8 cellular contexts compared by ENCODE assay signal in genomic region chr15:68559342-68560310, GRCh38. TPM values are rescaled to one million over a fixed set of nuclear protein-coding genes. Genes with fewer than 3 reads are reported as not detected.
DNase-seq lines count a peak whose midpoint lies in the region; ATAC-seq and TF ChIP-seq lines count a peak whose summit lies in the region.

No MANE protein-coding gene starts in this region.

- H3K27ac ChIP-seq in right lobe of liver: no peak overlapping the region

- no peak for TF ChIP-seq POLR2A in right lobe of liver (IDR thresholded peaks at IDR 0.05)

- H3K9me3 ChIP-seq in right lobe of liver: no peaks in the 10 kb centered on the region

- peak; percentile 90 to 98 (median 96) for TF ChIP-seq CTCF in right lobe of liver (IDR thresholded peaks at IDR 0.05)

- H3K27me3 ChIP-seq in right lobe of liver: no peaks in the 10 kb centered on the region

- ATAC-seq in HG02678 (IDR thresholded peaks at IDR 0.05; ENCODE audit: unreplicated experiment) (peak; percentile 48), right lobe of liver (peak; percentile 95 to 98 (median 98)), GM19324 (IDR thresholded peaks at IDR 0.05; ENCODE audit: low FRiP score, unreplicated experiment) (no peak)

- intact Hi-C loops in right lobe of liver (cut with DNase I): loop anchor here in 1 of 2 donors (5.0 kb wide), 2 partner anchors 113 to 318 kb away; no protein-coding TSS in a partner anchor

- WGBS in right lobe of liver (ENCODE audit: insufficient coverage, low coverage, low lambda C conversion rate, missing lambda C conversion rate): 5% methylated on average over 7 of the region's 54 CpGs

- H3K36me3 ChIP-seq in right lobe of liver: no peaks in the 10 kb centered on the region

- peaks cover 0 to 7% (median 1%) of the 10 kb centered on the region in 4 donors for H3K4me1 ChIP-seq in right lobe of liver

- peak overlapping the region in 2 of 3 donors; percentile 2 to 28 for H3K4me3 ChIP-seq in right lobe of liver

- DNase-seq in DMS153 (lab: John Stamatoyannopoulos, UW) (peak; percentile 35), NCI-H510A (lab: John Stamatoyannopoulos, UW) (peak; percentile 62), dermis blood vessel endothelial cell (peak; percentile 79), right lobe of liver (peak; percentile 80 to 83 (median 82))
- DNase-seq in activated CD4-positive, alpha-beta T cell treated with anti-CD3 and anti-CD28 coated beads, Interleukin-2, amount 50 U/mL, for 24 hours (ENCODE audit: low read depth in 1 of 2, low spot score in 1 of 2): peak; percentile 66 to 67
- DNase-seq in stimulated activated CD4-positive, alpha-beta T cell treated with anti-CD3 and anti-CD28 coated beads, Interleukin-4, amount 100 ng/mL, for 1 hour: peak; percentile 75

RNA-seq across cellular contexts. Expression of gene CORO2B, which starts 19.2 kb away (rescaled TPM):
- 1.0 and 1.4 TPM in 2 replicates for total RNA-seq in dermis blood vessel endothelial cell
- total RNA-seq in right lobe of liver: under 1 TPM; 0.18 to 0.68 (median 0.41) TPM
